In the genomic region with DNA sequence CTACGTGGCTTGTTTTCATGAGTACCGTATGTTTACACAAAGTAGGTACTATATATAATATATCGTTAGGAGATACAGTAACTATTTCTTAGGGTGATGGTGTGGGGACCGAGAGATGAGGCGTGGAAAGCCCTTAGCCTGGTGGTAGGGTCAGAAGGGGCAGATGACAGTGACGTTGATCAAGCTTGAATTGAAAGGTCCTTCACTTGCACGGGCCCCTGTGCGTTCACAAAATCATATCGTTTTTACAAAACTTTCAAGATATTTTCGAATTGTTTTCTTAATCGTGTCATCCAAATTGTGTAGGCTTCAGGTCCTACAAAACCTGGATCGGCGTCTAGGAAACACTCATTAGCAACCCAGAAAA, we compare ENCODE assay signal across 8 cellular contexts. TPM values are rescaled to one million over a fixed set of nuclear protein-coding genes. Genes with fewer than 3 reads are reported as not detected.
A peak's percentile ranks its signal among the peaks of the same experiment; 100 is the strongest.
DNase-seq lines count a peak whose midpoint lies in the region; ATAC-seq and TF ChIP-seq lines count a peak whose summit lies in the region.

No MANE protein-coding gene starts in this region.

- TF ChIP-seq POLR2A in esophagus squamous epithelium (IDR thresholded peaks at IDR 0.05) = no peak
- TF ChIP-seq POLR2A in ovary (IDR thresholded peaks at IDR 0.05) = no peak

- H3K4me1 ChIP-seq in RWPE2 (ENCODE audit: insufficient read depth, poor library complexity, severe bottlenecking) = peaks cover 10% of the 10 kb centered on the region
- H3K4me1 ChIP-seq in esophagus squamous epithelium = peaks cover 0 to 50% (median 20%) of the 10 kb centered on the region in 3 donors
- peaks cover 4% of the 10 kb centered on the region for H3K4me1 ChIP-seq in ovary (ENCODE audit: insufficient read depth)

- no peak for TF ChIP-seq EP300 in ovary (IDR thresholded peaks at IDR 0.05)

- peaks cover 9% of the 10 kb centered on the region; the same call in 1 of the 2 replicates for H3K36me3 ChIP-seq in RWPE2 (ENCODE audit: low read depth)
- H3K36me3 ChIP-seq in esophagus squamous epithelium = no peaks in the 10 kb centered on the region
- no peaks in the 10 kb centered on the region for H3K36me3 ChIP-seq in ovary

- H3K27me3 ChIP-seq in RWPE2 (ENCODE audit: insufficient read depth, poor library complexity, severe bottlenecking) (no peaks in the 10 kb centered on the region), esophagus squamous epithelium (no peaks in the 10 kb centered on the region), ovary (no peaks in the 10 kb centered on the region)

- WGBS in esophagus squamous epithelium, 2 donors = 43 to 47% methylated on average over 13 of the region's 13 CpGs
- WGBS in ovary, 3 donors = 28 to 34% (median 32%) methylated on average over 13 of the region's 13 CpGs

- H3K27ac ChIP-seq in RWPE2 (ENCODE audit: poor library complexity, severe bottlenecking) (peak overlapping the region; percentile 89), esophagus squamous epithelium (peak overlapping the region; percentile 95 to 100 (median 99)), ovary (peak overlapping the region; percentile 77 to 96)

- H3K9me3 ChIP-seq in RWPE2 (ENCODE audit: severe bottlenecking) (no peaks in the 10 kb centered on the region), esophagus squamous epithelium (no peaks in the 10 kb centered on the region), ovary (no peaks in the 10 kb centered on the region)

- no peak for ATAC-seq in RWPE2 (ENCODE audit: low read depth)
- ATAC-seq in HG03097 (IDR thresholded peaks at IDR 0.05; ENCODE audit: low FRiP score, unreplicated experiment) = no peak

- DNase-seq in DMS79 (lab: John Stamatoyannopoulos, UW) (peak; percentile 42), RWPE2 (ENCODE audit: low spot score) (no peak), esophagus squamous epithelium (lab: John Stamatoyannopoulos, UW) (no peak), ovary (no peak), DMS153 treated with DMSO at 0.1 percent for 48 hours (lab: John Stamatoyannopoulos, UW; ENCODE audit: unreplicated experiment) (no peak), NCI-H2107 (lab: John Stamatoyannopoulos, UW) (no peak), T1000 (lab: John Stamatoyannopoulos, UW) (no peak)

- peak overlapping the region; percentile 98 for H3K4me3 ChIP-seq in RWPE2 (ENCODE audit: severe bottlenecking)
- H3K4me3 ChIP-seq in esophagus squamous epithelium = peak overlapping the region; percentile 66 to 97 (median 90)
- H3K4me3 ChIP-seq in ovary = peak overlapping the region; percentile 89

- no peak for TF ChIP-seq CTCF in RWPE2 (IDR thresholded peaks at IDR 0.05; ENCODE audit: poor library complexity, severe bottlenecking)
- no peak for TF ChIP-seq CTCF in esophagus squamous epithelium (IDR thresholded peaks at IDR 0.05)
- TF ChIP-seq CTCF in ovary (IDR thresholded peaks at IDR 0.05) = no peak

- intact Hi-C loops in esophagus squamous epithelium (cut with DNase I) = no loop called here
- intact Hi-C loops in ovary (cut with DNase I) = no loop called here

RNA-seq across cellular contexts. Expression of a gene that starts 0.9 kb away (rescaled TPM):
- total RNA-seq in esophagus squamous epithelium (10 to 100 TPM; 13.8 to 29.6 (median 18.6) TPM), ovary (10 to 100 TPM; 20.6 to 29.3 (median 27.4) TPM)
- 10 to 100 TPM; 10.2 to 20.5 TPM for polyA plus RNA-seq in ovary
